Comparison of ENCODE assay signal across 11 cellular contexts in genomic region chr14:89507521-89507920, GRCh38.
A peak's percentile ranks its signal among the peaks of the same experiment; 100 is the strongest.
DNase-seq lines count a peak whose midpoint lies in the region; ATAC-seq lines count a peak whose summit lies in the region.
"Had no signal": no experiment of that assay in that cellular context is flagged by ENCODE, and none has a peak within 500 bp of the region (broad histone marks: within the 10 kb centered on the region; RNA-seq: fewer than 3 reads in every experiment).

No MANE protein-coding gene starts in this region.

- intact Hi-C loops in activated CD4-positive, alpha-beta T cell treated with anti-CD3 and anti-CD28 coated beads for 36 hours (cut with DNase I, micrococcal nuclease), result loop anchor here (1.0 to 5.0 kb wide), 2 partner anchors 78 to 110 kb away; no protein-coding TSS in a partner anchor

- H3K4me1 Mint-ChIP-seq in activated CD4-positive, alpha-beta T cell treated with anti-CD3 and anti-CD28 coated beads for 36 hours, result peaks cover 80% of the 10 kb centered on the region
- peaks cover 63 to 69% of the 10 kb centered on the region in 2 donors for H3K4me1 Mint-ChIP-seq in effector memory CD8-positive, alpha-beta T cell (ENCODE audit: low read depth in 2 of 2)
- peaks cover 78% of the 10 kb centered on the region for H3K4me1 Mint-ChIP-seq in stimulated activated memory B cell treated with anti-CD40 and anti-IgM and Interleukin-4, amounts not matched to agents 10 μg/mL and 1 μg/mL and 100 μg/mL, for 72 hours

- 0 out of 2 replicates have a peak, but pooled peaks cover 14% of the 10 kb centered on the region for H3K4me1 ChIP-seq in HUES48 (ENCODE audit: control insufficient read depth, insufficient read depth, low read length)

- H3K27ac Mint-ChIP-seq in activated CD4-positive, alpha-beta T cell treated with anti-CD3 and anti-CD28 coated beads for 36 hours, result peak overlapping the region; percentile 38
- peak overlapping the region; percentile 90 to 99 for H3K27ac Mint-ChIP-seq in effector memory CD8-positive, alpha-beta T cell
- H3K27ac Mint-ChIP-seq in stimulated activated memory B cell treated with anti-CD40 and anti-IgM and Interleukin-4, amounts not matched to agents 10 μg/mL and 1 μg/mL and 100 μg/mL, for 72 hours, result peak overlapping the region; percentile 55

- H3K36me3 ChIP-seq in HUES48 (ENCODE audit: control insufficient read depth, insufficient read depth, low read length), result peaks cover 13% of the 10 kb centered on the region

- CTCF ChIA-PET in activated CD4-positive, alpha-beta T cell treated with anti-CD3 and anti-CD28 coated beads for 36 hours (lab: Charles Lee), result interaction anchor here (0.6 kb wide), 1 partner anchor 116 kb away, joined by 3 read pairs; no protein-coding TSS in a partner anchor

- H3K36me3 Mint-ChIP-seq in activated CD4-positive, alpha-beta T cell treated with anti-CD3 and anti-CD28 coated beads for 36 hours (ENCODE audit: low read depth), result peaks cover 10% of the 10 kb centered on the region
- H3K36me3 Mint-ChIP-seq in effector memory CD8-positive, alpha-beta T cell (ENCODE audit: insufficient read depth), result peaks cover 10% of the 10 kb centered on the region
- peaks cover 6% of the 10 kb centered on the region for H3K36me3 Mint-ChIP-seq in stimulated activated memory B cell treated with anti-CD40 and anti-IgM and Interleukin-4, amounts not matched to agents 10 μg/mL and 1 μg/mL and 100 μg/mL, for 72 hours

- no peaks in the 10 kb centered on the region for H3K27me3 Mint-ChIP-seq in activated CD4-positive, alpha-beta T cell treated with anti-CD3 and anti-CD28 coated beads for 36 hours
- no peaks in the 10 kb centered on the region for H3K27me3 Mint-ChIP-seq in effector memory CD8-positive, alpha-beta T cell
- H3K27me3 Mint-ChIP-seq in stimulated activated memory B cell treated with anti-CD40 and anti-IgM and Interleukin-4, amounts not matched to agents 10 μg/mL and 1 μg/mL and 100 μg/mL, for 72 hours, result no peaks in the 10 kb centered on the region

- no peak for DNase-seq in activated CD4-positive, alpha-beta T cell treated with anti-CD3 and anti-CD28 coated beads for 36 hours
- DNase-seq in activated CD4-positive, alpha-beta T cell treated with anti-CD3 and anti-CD28 coated beads, Interleukin-2, amount 50 U/mL, for 4 hours, result no peak
- no peak for DNase-seq in effector memory CD8-positive, alpha-beta T cell
- DNase-seq in HT-29 (ENCODE audit: low spot score), result no peak
- DNase-seq: GOT3, NCI-H2029 had no signal

- no peak overlapping the region for H3K4me3 ChIP-seq in HUES48 (ENCODE audit: low read depth, low read length)
- H3K4me3 ChIP-seq: skin epidermis had no signal

- H3K9me3 Mint-ChIP-seq in activated CD4-positive, alpha-beta T cell treated with anti-CD3 and anti-CD28 coated beads for 36 hours (ENCODE audit: low read depth), result no peaks in the 10 kb centered on the region
- no peaks in the 10 kb centered on the region for H3K9me3 Mint-ChIP-seq in effector memory CD8-positive, alpha-beta T cell
- no peaks in the 10 kb centered on the region for H3K9me3 Mint-ChIP-seq in stimulated activated memory B cell treated with anti-CD40 and anti-IgM and Interleukin-4, amounts not matched to agents 10 μg/mL and 1 μg/mL and 100 μg/mL, for 72 hours

- no peak overlapping the region for H3K9ac ChIP-seq in HUES48 (ENCODE audit: low read depth, low read length)

- peak; percentile 62 for ATAC-seq in activated CD4-positive, alpha-beta T cell treated with anti-CD3 and anti-CD28 coated beads for 36 hours
- ATAC-seq in effector memory CD8-positive, alpha-beta T cell (replicated peaks), result peak; percentile 30
- ATAC-seq in stimulated activated memory B cell treated with anti-CD40 and anti-IgM and Interleukin-4, amounts not matched to agents 10 μg/mL and 1 μg/mL and 100 μg/mL, for 72 hours, result peak; percentile 60
- ATAC-seq in GM21367 (IDR thresholded peaks at IDR 0.05; ENCODE audit: unreplicated experiment) (no peak), HG02884 (IDR thresholded peaks at IDR 0.05; ENCODE audit: unreplicated experiment) (no peak)

- POLR2A ChIA-PET in activated CD4-positive, alpha-beta T cell treated with anti-CD3 and anti-CD28 coated beads for 36 hours (lab: Charles Lee), result no interaction called here

- H3K27ac ChIP-seq in HUES48 (ENCODE audit: low read depth, low read length), result peak overlapping the region; percentile 50

- no peak overlapping the region for H3K4me3 Mint-ChIP-seq in activated CD4-positive, alpha-beta T cell treated with anti-CD3 and anti-CD28 coated beads for 36 hours
- H3K4me3 Mint-ChIP-seq in effector memory CD8-positive, alpha-beta T cell, result peak overlapping the region in 1 of 2 donors; percentile 4
- peak overlapping the region; percentile 31 for H3K4me3 Mint-ChIP-seq in stimulated activated memory B cell treated with anti-CD40 and anti-IgM and Interleukin-4, amounts not matched to agents 10 μg/mL and 1 μg/mL and 100 μg/mL, for 72 hours

- no peaks in the 10 kb centered on the region for H3K9me3 ChIP-seq in HUES48 (ENCODE audit: control insufficient read depth, insufficient read depth, low read length)

- no peaks in the 10 kb centered on the region for H3K27me3 ChIP-seq in HUES48 (ENCODE audit: control insufficient read depth, insufficient read depth, low read length)

Comparison
In these comparisons a context has a peak if more than half of its experiments do, and no peak if none do; other contexts are left out.
1. ATAC-seq: peak in activated CD4-positive, alpha-beta T cell treated with anti-CD3 and anti-CD28 coated beads for 36 hours (single experiment), effector memory CD8-positive, alpha-beta T cell (single experiment) and stimulated activated memory B cell treated with anti-CD40 and anti-IgM and Interleukin-4, amounts not matched to agents 10 μg/mL and 1 μg/mL and 100 μg/mL, for 72 hours (single experiment); none in GM21367 (single experiment) and HG02884 (single experiment).
2. H3K27ac Mint-ChIP-seq: peak in every context shown above with its lines; median percentile 94 in effector memory CD8-positive, alpha-beta T cell; 55 in stimulated activated memory B cell treated with anti-CD40 and anti-IgM and Interleukin-4, amounts not matched to agents 10 μg/mL and 1 μg/mL and 100 μg/mL, for 72 hours; 38 in activated CD4-positive, alpha-beta T cell treated with anti-CD3 and anti-CD28 coated beads for 36 hours.